ENCODE assay signal across 8 cellular contexts in the genomic region with DNA sequence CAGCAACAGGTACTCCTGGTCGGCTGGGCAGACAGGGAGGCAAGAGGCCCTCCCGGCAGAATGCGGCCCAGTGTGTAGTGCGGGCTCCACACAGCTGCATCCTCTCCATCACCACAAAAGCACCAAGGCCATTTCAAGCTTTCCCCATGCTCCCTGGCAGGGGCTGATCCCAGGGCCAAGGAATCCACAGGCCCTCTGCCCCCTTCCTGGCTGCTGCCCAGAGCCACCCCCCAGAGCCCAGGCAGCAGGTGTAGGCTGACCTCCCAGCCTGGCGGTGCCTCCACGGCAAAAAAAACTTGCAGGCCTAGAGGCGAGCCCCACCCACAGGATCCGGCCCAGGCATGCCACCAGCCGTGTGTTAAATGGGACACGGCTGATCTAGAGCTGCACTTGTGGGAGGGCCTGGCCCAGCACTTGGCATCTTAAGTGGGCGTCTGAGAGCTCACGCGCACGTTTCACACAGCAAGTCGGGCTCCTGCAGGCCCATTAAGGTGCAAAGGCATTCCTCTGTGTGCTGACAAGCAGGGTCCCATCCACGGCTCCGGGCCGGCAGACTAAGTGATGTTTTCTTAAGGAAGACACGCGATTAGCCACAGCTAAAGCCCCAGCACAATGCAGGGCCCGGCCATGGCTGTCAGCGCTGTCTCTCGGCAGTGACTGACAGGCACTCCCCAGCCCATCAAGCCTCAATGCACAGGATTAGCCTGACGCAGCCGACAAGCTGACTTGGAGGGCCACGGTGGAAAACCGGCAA. TPM values are rescaled to one million over a fixed set of nuclear protein-coding genes. Genes with fewer than 3 reads are reported as not detected.
DNase-seq lines count a peak whose midpoint lies in the region; ATAC-seq, FAIRE-seq and TF ChIP-seq lines count a peak whose summit lies in the region.

No MANE protein-coding gene starts in this region.

- no TSS peak for BruUV-seq in Panc1 (replicated peaks; lab: Mats Ljungman, UMichigan)

- FAIRE-seq in GM12891 (lab: Jason Lieb, UNC), result no peak

- CTCF ChIA-PET in Panc1 (lab: Charles Lee), result interaction anchor here (0.6 kb wide), 1 partner anchor 144 kb away, joined by 4 read pairs; no protein-coding TSS in a partner anchor

- peak overlapping the region; percentile 77 for H2AFZ ChIP-seq in neuron (ENCODE audit: low read depth, low read length)

- no peak for TF ChIP-seq POLR2A in GM12891 (IDR thresholded peaks at IDR 0.05; ENCODE audit: low read depth, low read length)

- peak overlapping the region; percentile 35 to 40 for H3K9ac ChIP-seq in colonic mucosa (ENCODE audit: low read depth in 2 of 2, low read length in 2 of 2)

- POLR2A ChIA-PET in Panc1 (lab: Charles Lee), result no interaction called here

- no peaks in the 10 kb centered on the region for H3K36me3 ChIP-seq in Panc1 (ENCODE audit: control insufficient read depth, insufficient read depth, low read length)
- H3K36me3 ChIP-seq in colonic mucosa, result no peaks in the 10 kb centered on the region
- H3K36me3 ChIP-seq in neuron (ENCODE audit: insufficient read depth, low read length), result no peaks in the 10 kb centered on the region
- H3K36me3 ChIP-seq in MG63, result peaks cover 24% of the 10 kb centered on the region

- no peak for ATAC-seq in Panc1

- peak overlapping the region; percentile 69 for H3K27ac ChIP-seq in Panc1 (ENCODE audit: low read length)
- no peak overlapping the region for H3K27ac ChIP-seq in colonic mucosa

- TF ChIP-seq CTCF in Panc1 (IDR thresholded peaks at IDR 0.05) (no peak), colonic mucosa (IDR thresholded peaks at IDR 0.05) (no peak)

- H3K9me3 ChIP-seq in Panc1 (ENCODE audit: control insufficient read depth, insufficient read depth, low read depth, low read length), result no peaks in the 10 kb centered on the region
- no peaks in the 10 kb centered on the region for H3K9me3 ChIP-seq in colonic mucosa
- no peaks in the 10 kb centered on the region for H3K9me3 ChIP-seq in neuron (ENCODE audit: low read length)
- no peaks in the 10 kb centered on the region for H3K9me3 ChIP-seq in MG63

- intact Hi-C loops in Panc1 (cut with micrococcal nuclease; ENCODE audit: unreplicated experiment) (no loop called here), colonic mucosa (cut with DNase I) (no loop called here)

- no peaks in the 10 kb centered on the region for H3K27me3 ChIP-seq in Panc1 (ENCODE audit: control insufficient read depth, insufficient read depth, low read length)
- no peaks in the 10 kb centered on the region for H3K27me3 ChIP-seq in colonic mucosa
- H3K27me3 ChIP-seq in neuron (ENCODE audit: insufficient read depth, low read length), result no peaks in the 10 kb centered on the region
- no peaks in the 10 kb centered on the region for H3K27me3 ChIP-seq in MG63

- in situ Hi-C loops in Panc1 (cut with HindIII; ENCODE audit: low pct_unique_long_range_greater_than_20kb, low sequenced_read_pairs), result no loop called here

- H3K4me3 ChIP-seq in Panc1 (ENCODE audit: low read depth in 2 of 2, low read length in 2 of 2) (no peak overlapping the region), colonic mucosa (no peak overlapping the region), neuron (ENCODE audit: low read length) (no peak overlapping the region), MG63 (no peak overlapping the region)

- H3K4me1 ChIP-seq in Panc1 (ENCODE audit: control insufficient read depth, insufficient read depth, low read length) (peaks cover 65% of the 10 kb centered on the region), colonic mucosa (peaks cover 9% of the 10 kb centered on the region), neuron (ENCODE audit: insufficient read depth, low read length) (peaks cover 25% of the 10 kb centered on the region)

- peak; percentile 15 for DNase-seq in GM12891 (ENCODE audit: insufficient read length, low spot score)
- DNase-seq in Panc1 (ENCODE audit: low read depth, low spot score), result no peak
- DNase-seq in colonic mucosa, result peak; percentile 60
- no peak for DNase-seq in NCI-H748 treated with DMSO at 0.1 percent for 48 hours (lab: John Stamatoyannopoulos, UW)
- DNase-seq in MG63, result no peak
- DNase-seq in SIG-M5 treated with dmso at 0.1 percent for 504 hours (lab: John Stamatoyannopoulos, UW; ENCODE audit: unreplicated experiment), result no peak
- no peak for DNase-seq in medulla oblongata (ENCODE audit: extremely low spot score)

TF ChIP-seq in GM12891, 5 proteins besides CTCF, POLR2A, EP300 and RAD21:
- TF ChIP-seq SPI1 (IDR thresholded peaks at IDR 0.05; ENCODE audit: low read depth, low read length) (no peak), POLR2AphosphoS5 (IDR thresholded peaks at IDR 0.05; ENCODE audit: low read depth, low read length) (no peak), PAX5 (IDR thresholded peaks at IDR 0.05; ENCODE audit: insufficient read depth, low read length, severe bottlenecking) (no peak), POU2F2 (IDR thresholded peaks at IDR 0.05; ENCODE audit: low read depth, low read length) (no peak), TAF1 (IDR thresholded peaks at IDR 0.05; ENCODE audit: low read depth, low read length) (no peak)

RNA-seq across cellular contexts. Expression of a gene that starts 19.8 kb away (rescaled TPM):
- polyA plus RNA-seq in GM12891 (2012; ENCODE audit: low read depth, missing spikeins), result 3.5 TPM
- 12.2 TPM for total RNA-seq in Panc1 (2021; ENCODE audit: unreplicated experiment)
- polyA plus RNA-seq in Panc1 (2012; ENCODE audit: insufficient read length), result 10.2 TPM
- 10 to 100 TPM in 1 of 2 donors, 1 to 10 TPM in 1; 4.4 to 10.2 TPM for total RNA-seq in colonic mucosa
- 10.3 and 25.2 TPM in 2 replicates for total RNA-seq in MG63 (2014; rRNA removed; shearing (Covaris generic); ENCODE audit: low replicate concordance)

RNA-seq across cellular contexts. Expression of a gene that starts 19.8 kb away (rescaled TPM):
- polyA plus RNA-seq in GM12891 (2012; ENCODE audit: low read depth, missing spikeins), result 5.7 TPM
- 26.7 TPM for total RNA-seq in Panc1 (2021; ENCODE audit: unreplicated experiment)
- polyA plus RNA-seq in Panc1 (2012; ENCODE audit: insufficient read length), result 22.5 TPM
- 10 to 100 TPM in 1 of 2 donors, 1 to 10 TPM in 1; 9.7 to 14.1 TPM for total RNA-seq in colonic mucosa
- total RNA-seq in MG63 (2014; rRNA removed; shearing (Covaris generic); ENCODE audit: low replicate concordance), result 3.7 and 7.2 TPM in 2 replicates

Comparison
In these comparisons a context has a peak if more than half of its experiments do, and no peak if none do; other contexts are left out.
1. DNase-seq: peak in GM12891 (single experiment) and colonic mucosa (single experiment); none in Panc1 (single experiment), NCI-H748 treated with DMSO at 0.1 percent for 48 hours (single experiment), MG63 (single experiment), SIG-M5 treated with dmso at 0.1 percent for 504 hours (single experiment) and medulla oblongata (single experiment).